Comparison of ENCODE assay signal across 16 cellular contexts in the genomic region with DNA sequence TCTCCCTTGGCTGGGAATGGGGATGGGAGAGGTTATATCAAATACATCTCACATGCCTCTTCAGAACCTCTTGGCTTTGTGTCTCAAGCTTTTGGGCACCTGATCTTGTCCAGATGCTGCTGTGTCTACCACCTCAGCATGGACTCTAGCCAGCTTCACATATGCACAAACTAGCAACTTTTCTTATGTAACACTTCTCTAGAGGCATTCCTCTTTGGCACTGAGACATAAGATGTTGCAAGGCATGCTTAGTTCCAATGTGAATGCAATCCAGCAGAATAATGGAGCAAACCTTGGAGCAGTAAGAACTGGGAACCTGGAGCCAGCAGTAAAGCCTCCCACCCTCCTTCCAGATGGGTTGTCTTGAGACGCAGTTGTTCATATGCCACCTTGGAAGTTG.
A peak's percentile ranks its signal among the peaks of the same experiment; 100 is the strongest.
DNase-seq lines count a peak whose midpoint lies in the region; ATAC-seq and TF ChIP-seq lines count a peak whose summit lies in the region.
"Had no signal": no experiment of that assay in that cellular context is flagged by ENCODE, and none has a peak within 500 bp of the region (broad histone marks: within the 10 kb centered on the region; RNA-seq: fewer than 3 reads in every experiment).

No MANE protein-coding gene starts in this region.

- ATAC-seq in left lung (no peak), GM19023 (IDR thresholded peaks at IDR 0.05; ENCODE audit: unreplicated experiment) (no peak)
- ATAC-seq: GM12878 had no signal

- TF ChIP-seq CTCF in AG09319 (IDR thresholded peaks at IDR 0.05; ENCODE audit: low read depth, low read length) (no peak), left lung (IDR thresholded peaks at IDR 0.05) (no peak)

- no peak overlapping the region for H3K4me3 ChIP-seq in adipocyte (ENCODE audit: low read length)
- H3K4me3 ChIP-seq in left lung, result no peak overlapping the region
- H3K4me3 ChIP-seq: GM12878 had no signal

- H3K4me1 ChIP-seq in adipocyte (ENCODE audit: control insufficient read depth, insufficient read depth, low read length), result peaks cover 12% of the 10 kb centered on the region
- no peaks in the 10 kb centered on the region for H3K4me1 ChIP-seq in left lung
- H3K4me1 ChIP-seq: BE2C had no signal

- no peak overlapping the region for H3K9ac ChIP-seq in adipocyte (ENCODE audit: low read length)

- H3K36me3 ChIP-seq in adipocyte (ENCODE audit: control insufficient read depth, insufficient read depth, low read length, severe bottlenecking) (no peaks in the 10 kb centered on the region), left lung (no peaks in the 10 kb centered on the region)
- H3K36me3 ChIP-seq: BE2C had no signal

- intact Hi-C loops in left lung (cut with DNase I), result no loop called here

- H3K27ac ChIP-seq in left lung, result no peak overlapping the region
- H3K27ac ChIP-seq: C4-2B, HL-60 had no signal

- peak; percentile 10 for DNase-seq in AG09319 (ENCODE audit: extremely low read depth, low read depth)
- peak; percentile 55 for DNase-seq in adipocyte (ENCODE audit: low read depth)
- DNase-seq in fibroblast of gingiva (ENCODE audit: low read depth), result peak; percentile 34
- DNase-seq in fibroblast of the conjunctiva (ENCODE audit: low read depth), result peak; percentile 3
- DNase-seq in NCI-H1436 treated with DMSO at 0.1 percent for 48 hours (lab: John Stamatoyannopoulos, UW), result no peak
- DNase-seq in left lung, result no peak
- no peak for DNase-seq in NCI-H128 (lab: John Stamatoyannopoulos, UW; ENCODE audit: unreplicated experiment)
- DNase-seq: BE2C; CD4-positive, alpha-beta memory T cell; DMS79; HCEC 1CT; HFFc6 had no signal

- no peaks in the 10 kb centered on the region for H3K9me3 ChIP-seq in adipocyte (ENCODE audit: control insufficient read depth, low read length)
- no peaks in the 10 kb centered on the region for H3K9me3 ChIP-seq in left lung
- H3K9me3 ChIP-seq: BE2C had no signal

- peaks cover 5% of the 10 kb centered on the region for H3K27me3 ChIP-seq in adipocyte (replicated peaks; ENCODE audit: control insufficient read depth, insufficient read depth, low read length)
- H3K27me3 ChIP-seq in left lung, result no peaks in the 10 kb centered on the region
- H3K27me3 ChIP-seq: BE2C had no signal

Comparison
In these comparisons a context has a peak if more than half of its experiments do, and no peak if none do; other contexts are left out.
1. DNase-seq: peak in AG09319 (single experiment), adipocyte (single experiment), fibroblast of gingiva (single experiment) and fibroblast of the conjunctiva (single experiment); none in NCI-H1436 treated with DMSO at 0.1 percent for 48 hours (single experiment), left lung (0 of 2) and NCI-H128 (single experiment).